In genomic region chr5:97528941-97529340, GRCh38 we compare ENCODE assay signal across 16 cellular contexts.
A peak's percentile ranks its signal among the peaks of the same experiment; 100 is the strongest.
DNase-seq lines count a peak whose midpoint lies in the region; ATAC-seq and TF ChIP-seq lines count a peak whose summit lies in the region.
"Had no signal": no experiment of that assay in that cellular context is flagged by ENCODE, and none has a peak within 500 bp of the region (broad histone marks: within the 10 kb centered on the region; RNA-seq: fewer than 3 reads in every experiment).

No MANE protein-coding gene starts in this region.

- no peak overlapping the region for H3K18ac ChIP-seq in mesendoderm (ENCODE audit: low read length)

- H3K79me2 ChIP-seq in mesendoderm (ENCODE audit: control insufficient read depth, insufficient read depth, low read length), result no peaks in the 10 kb centered on the region

- H3K9ac ChIP-seq in mesendoderm (ENCODE audit: low read length), result no peak overlapping the region

- no peak for TF ChIP-seq CTCF in fibroblast of mammary gland (conservative IDR thresholded peaks at IDR 0.05; ENCODE audit: control insufficient read depth, insufficient read depth, low read depth, low read length)

- H3K36me3 Mint-ChIP-seq in activated CD4-positive, alpha-beta T cell treated with anti-CD3 and anti-CD28 coated beads, Interleukin-2, amount 10 ng/mL, durations not matched to agents 7 days and 5 days (ENCODE audit: low read depth), result no peaks in the 10 kb centered on the region

- H3K23ac ChIP-seq in mesendoderm (ENCODE audit: low read length), result no peak overlapping the region

- H2BK120ac ChIP-seq in mesendoderm (ENCODE audit: low read depth, low read length), result no peak overlapping the region

- H3K27ac ChIP-seq in mesendoderm (ENCODE audit: low read depth, low read length), result no peak overlapping the region
- H3K27ac ChIP-seq: HL-60, PC-9 had no signal

- H2BK15ac ChIP-seq in mesendoderm (replicated peaks; ENCODE audit: low read depth), result no peak overlapping the region

- no peak overlapping the region for H3K27ac Mint-ChIP-seq in activated CD4-positive, alpha-beta T cell treated with anti-CD3 and anti-CD28 coated beads, Interleukin-2, amount 10 ng/mL, durations not matched to agents 7 days and 5 days
- H3K27ac Mint-ChIP-seq: T-helper 17 cell had no signal

- no peak overlapping the region for H3K4me3 Mint-ChIP-seq in activated CD4-positive, alpha-beta T cell treated with anti-CD3 and anti-CD28 coated beads, Interleukin-2, amount 10 ng/mL, durations not matched to agents 7 days and 5 days
- H3K4me3 Mint-ChIP-seq: T-helper 17 cell had no signal

- no peaks in the 10 kb centered on the region for H3K36me3 ChIP-seq in mesendoderm (ENCODE audit: control insufficient read depth, insufficient read depth, low read length)

- ATAC-seq in Right ventricle myocardium superior (ENCODE audit: poor library complexity), result peak; percentile 59
- ATAC-seq in GM18870 (IDR thresholded peaks at IDR 0.05; ENCODE audit: unreplicated experiment), result no peak
- ATAC-seq: T-helper 17 cell had no signal

- H4K8ac ChIP-seq in mesendoderm (ENCODE audit: low read depth, low read length), result no peak overlapping the region

- no peak overlapping the region for H4K5ac ChIP-seq in mesendoderm (ENCODE audit: low read length)

- H3K4ac ChIP-seq in mesendoderm (ENCODE audit: low read depth, low read length), result no peak overlapping the region

- H2AK5ac ChIP-seq in mesendoderm (ENCODE audit: low read length), result no peak overlapping the region

- H3K27me3 ChIP-seq in mesendoderm (ENCODE audit: insufficient read depth, low read length, poor library complexity), result no peaks in the 10 kb centered on the region

- DNase-seq in Right ventricle myocardium superior, result no peak
- DNase-seq in cardiac septum (ENCODE audit: low spot score), result no peak
- peak; percentile 74 for DNase-seq in NCI-H82 (lab: John Stamatoyannopoulos, UW)
- DNase-seq in fibroblast of mammary gland (ENCODE audit: low read depth), result peak; percentile 88
- DNase-seq in stromal cell of bone marrow (ENCODE audit: low read depth), result peak; percentile 66
- no peak for DNase-seq in activated CD4-positive, alpha-beta T cell treated with anti-CD3 and anti-CD28 coated beads, Interleukin-2, amount 10 ng/mL, durations not matched to agents 7 days and 5 days
- DNase-seq in mesendoderm, result no peak
- DNase-seq: activated CD4-positive, alpha-beta T cell treated with anti-CD3 and anti-CD28 coated beads for 4 hours; amygdala; MM.1S; NCI-H2227 treated with DMSO at 0.1 percent for 48 hours; PC-9; stimulated activated CD4-positive, alpha-beta T cell treated with anti-CD3 and anti-CD28 coated beads, Interleukin-1b, Interleukin-23, amount 100 ng/mL, for 48 hours; T-helper 17 cell had no signal

- no peaks in the 10 kb centered on the region for H3K4me1 ChIP-seq in mesendoderm (ENCODE audit: control insufficient read depth, low read depth, low read length)

- no CpG with 5 or more reads among the region's 4 CpGs for WGBS in mesendoderm (ENCODE audit: extremely low coverage, insufficient coverage, low lambda C conversion rate)

- peaks cover 7% of the 10 kb centered on the region for H3K27me3 Mint-ChIP-seq in activated CD4-positive, alpha-beta T cell treated with anti-CD3 and anti-CD28 coated beads, Interleukin-2, amount 10 ng/mL, durations not matched to agents 7 days and 5 days
- H3K27me3 Mint-ChIP-seq: T-helper 17 cell had no signal

- H3K79me1 ChIP-seq in mesendoderm (ENCODE audit: low read length), result no peaks in the 10 kb centered on the region

- H3K56ac ChIP-seq in mesendoderm (ENCODE audit: low read length), result no peak overlapping the region

- no peaks in the 10 kb centered on the region for H3K9me3 Mint-ChIP-seq in activated CD4-positive, alpha-beta T cell treated with anti-CD3 and anti-CD28 coated beads, Interleukin-2, amount 10 ng/mL, durations not matched to agents 7 days and 5 days

- peaks cover 9% of the 10 kb centered on the region for H3K4me1 Mint-ChIP-seq in activated CD4-positive, alpha-beta T cell treated with anti-CD3 and anti-CD28 coated beads, Interleukin-2, amount 10 ng/mL, durations not matched to agents 7 days and 5 days
- H3K4me1 Mint-ChIP-seq: T-helper 17 cell had no signal

- H2BK5ac ChIP-seq in mesendoderm (ENCODE audit: low read length), result no peak overlapping the region

- intact Hi-C loops in Right ventricle myocardium superior (cut with DNase I) (no loop called here), cardiac septum (cut with DNase I) (no loop called here)

- POLR2A ChIA-PET in activated CD4-positive, alpha-beta T cell treated with anti-CD3 and anti-CD28 coated beads, Interleukin-2, amount 10 ng/mL, durations not matched to agents 7 days and 5 days (lab: Charles Lee), result no interaction called here

- H3K4me2 ChIP-seq in mesendoderm (ENCODE audit: low read length), result no peak overlapping the region
- H3K4me2 ChIP-seq: PC-9 had no signal

- H3K4me3 ChIP-seq in fibroblast of mammary gland (ENCODE audit: control insufficient read depth, low read depth, low read length), result no peak overlapping the region
- no peak overlapping the region for H3K4me3 ChIP-seq in mesendoderm (ENCODE audit: low read length)
- H3K4me3 ChIP-seq: PC-9 had no signal

- CTCF ChIA-PET in activated CD4-positive, alpha-beta T cell treated with anti-CD3 and anti-CD28 coated beads, Interleukin-2, amount 10 ng/mL, durations not matched to agents 7 days and 5 days (lab: Charles Lee), result interaction anchor here (0.7 kb wide), 1 partner anchor 54 kb away, joined by 3 read pairs; no protein-coding TSS in a partner anchor

Comparison
In these comparisons a context has a peak if more than half of its experiments do, and no peak if none do; other contexts are left out.
1. DNase-seq: peak in NCI-H82 (single experiment), fibroblast of mammary gland (single experiment) and stromal cell of bone marrow (single experiment); none in Right ventricle myocardium superior (single experiment), cardiac septum (single experiment), activated CD4-positive, alpha-beta T cell treated with anti-CD3 and anti-CD28 coated beads, Interleukin-2, amount 10 ng/mL, durations not matched to agents 7 days and 5 days (single experiment) and mesendoderm (single experiment).